ENCODE assay signal across 13 cellular contexts in the genomic region with DNA sequence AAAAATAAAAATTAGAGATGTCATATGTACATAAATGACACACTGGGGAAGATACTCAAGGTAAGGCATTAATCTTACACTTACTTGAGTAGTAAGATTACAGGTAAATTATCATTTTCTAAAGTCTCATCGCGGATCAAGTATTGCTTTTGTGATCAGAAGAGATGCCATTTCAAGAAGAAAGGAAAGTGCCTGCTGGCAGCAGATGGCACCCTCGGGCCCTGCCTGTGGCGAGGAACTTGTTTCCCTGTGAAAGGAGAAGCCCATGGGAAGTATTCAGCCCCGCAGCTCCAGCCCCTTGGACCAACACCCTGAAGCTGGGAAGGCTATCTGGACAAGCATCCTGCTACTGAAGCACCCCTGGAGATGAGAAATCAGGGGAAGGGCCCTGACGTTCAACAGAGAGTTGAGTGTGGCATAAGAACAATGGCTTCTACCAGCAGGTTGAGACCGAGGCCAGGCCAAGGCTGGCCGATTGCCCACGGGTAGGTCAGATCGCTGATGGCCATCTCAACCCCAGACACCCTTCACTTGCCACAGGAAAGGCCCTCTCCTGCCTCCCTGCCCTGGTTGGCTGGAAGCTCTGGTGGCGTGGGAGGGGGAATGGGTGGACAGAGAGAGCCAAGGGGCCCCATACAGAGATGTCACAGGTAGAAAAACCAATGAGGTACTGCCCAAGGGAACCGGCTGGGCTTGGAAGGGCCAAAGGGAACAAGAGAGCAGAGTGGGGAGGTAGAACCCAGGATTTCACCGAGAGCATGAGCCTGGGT. TPM values are rescaled to one million over a fixed set of nuclear protein-coding genes. Genes with fewer than 3 reads are reported as not detected.
DNase-seq lines count a peak whose midpoint lies in the region; ATAC-seq and TF ChIP-seq lines count a peak whose summit lies in the region.
"Had no signal": no experiment of that assay in that cellular context is flagged by ENCODE, and none has a peak within 500 bp of the region (broad histone marks: within the 10 kb centered on the region; RNA-seq: fewer than 3 reads in every experiment).

No MANE protein-coding gene starts in this region.

- POLR2A ChIA-PET in activated CD4-positive, alpha-beta T cell treated with anti-CD3 and anti-CD28 coated beads, Interleukin-2, amount 10 ng/mL, durations not matched to agents 7 days and 5 days (lab: Charles Lee) = no interaction called here

- H3K9me3 ChIP-seq in OCI-LY1 (ENCODE audit: low read length) = no peaks in the 10 kb centered on the region
- H3K9me3 ChIP-seq in spleen = no peaks in the 10 kb centered on the region
- H3K9me3 ChIP-seq in prostate gland = no peaks in the 10 kb centered on the region
- H3K9me3 ChIP-seq: psoas muscle had no signal

- CTCF ChIA-PET in activated CD4-positive, alpha-beta T cell treated with anti-CD3 and anti-CD28 coated beads, Interleukin-2, amount 10 ng/mL, durations not matched to agents 7 days and 5 days (lab: Charles Lee) = interaction anchor here (1.1 kb wide), 1 partner anchor 151 kb away, joined by 4 read pairs; no protein-coding TSS in a partner anchor

- H3K4me2 ChIP-seq in OCI-LY1 (ENCODE audit: low read length) = no peak overlapping the region

- H2AFZ ChIP-seq in OCI-LY1 (ENCODE audit: low read length) = no peak overlapping the region

- H4K20me1 ChIP-seq in OCI-LY1 (ENCODE audit: insufficient read depth, low read length) = no peaks in the 10 kb centered on the region

- peaks cover 3% of the 10 kb centered on the region for H3K36me3 Mint-ChIP-seq in activated CD4-positive, alpha-beta T cell treated with anti-CD3 and anti-CD28 coated beads, Interleukin-2, amount 10 ng/mL, durations not matched to agents 7 days and 5 days (ENCODE audit: low read depth)
- H3K36me3 Mint-ChIP-seq in effector memory CD8-positive, alpha-beta T cell (ENCODE audit: insufficient read depth) = peaks cover 15% of the 10 kb centered on the region
- H3K36me3 Mint-ChIP-seq in CD14-positive monocyte = no peaks in the 10 kb centered on the region

- H3K79me2 ChIP-seq in OCI-LY1 (ENCODE audit: insufficient read depth, low read length) = no peaks in the 10 kb centered on the region

- H3K27me3 ChIP-seq in OCI-LY1 (ENCODE audit: insufficient read depth, low read length) = no peaks in the 10 kb centered on the region
- H3K27me3 ChIP-seq in spleen (replicated peaks in 1 of 7) = no peaks in the 10 kb centered on the region
- H3K27me3 ChIP-seq in prostate gland (replicated peaks; ENCODE audit: insufficient read depth) = no peaks in the 10 kb centered on the region

- H3K9me3 Mint-ChIP-seq in activated CD4-positive, alpha-beta T cell treated with anti-CD3 and anti-CD28 coated beads, Interleukin-2, amount 10 ng/mL, durations not matched to agents 7 days and 5 days = peaks cover 2% of the 10 kb centered on the region
- H3K9me3 Mint-ChIP-seq in effector memory CD8-positive, alpha-beta T cell = no peaks in the 10 kb centered on the region
- H3K9me3 Mint-ChIP-seq in CD14-positive monocyte = peaks cover 0 to 3% (median 0%) of the 10 kb centered on the region in 7 donors

- no peak overlapping the region for H3K4me3 ChIP-seq in OCI-LY1 (ENCODE audit: low read depth, low read length, poor library complexity, severe bottlenecking)
- H3K4me3 ChIP-seq in spleen = no peak overlapping the region
- H3K4me3 ChIP-seq in prostate gland = no peak overlapping the region
- H3K4me3 ChIP-seq: psoas muscle had no signal

- H3K27ac ChIP-seq in OCI-LY1 (ENCODE audit: low read depth, low read length, poor library complexity, severe bottlenecking) (no peak overlapping the region), spleen (peak overlapping the region in 4 of 8 donors; percentile 75 to 95 (median 78)), prostate gland (no peak overlapping the region)
- H3K27ac ChIP-seq: epithelial cell of prostate, HL-60, psoas muscle had no signal

- H3K27me3 Mint-ChIP-seq in activated CD4-positive, alpha-beta T cell treated with anti-CD3 and anti-CD28 coated beads, Interleukin-2, amount 10 ng/mL, durations not matched to agents 7 days and 5 days = no peaks in the 10 kb centered on the region
- H3K27me3 Mint-ChIP-seq in effector memory CD8-positive, alpha-beta T cell = no peaks in the 10 kb centered on the region
- peaks cover 0 to 6% (median 6%) of the 10 kb centered on the region in 3 donors for H3K27me3 Mint-ChIP-seq in CD14-positive monocyte (ENCODE audit: low read depth in 3 of 3)

- H3K4me1 ChIP-seq in OCI-LY1 (ENCODE audit: insufficient read depth, low read length, severe bottlenecking) (peaks cover 13% of the 10 kb centered on the region), spleen (peaks cover 4 to 24% (median 18%) of the 10 kb centered on the region in 6 donors), prostate gland (replicated peaks) (no peaks in the 10 kb centered on the region)
- H3K4me1 ChIP-seq: psoas muscle had no signal

- peaks cover 31% of the 10 kb centered on the region for H3K4me1 Mint-ChIP-seq in activated CD4-positive, alpha-beta T cell treated with anti-CD3 and anti-CD28 coated beads, Interleukin-2, amount 10 ng/mL, durations not matched to agents 7 days and 5 days
- peaks cover 30 to 32% of the 10 kb centered on the region in 2 donors for H3K4me1 Mint-ChIP-seq in effector memory CD8-positive, alpha-beta T cell (ENCODE audit: low read depth in 2 of 2)
- H3K4me1 Mint-ChIP-seq in CD14-positive monocyte = peaks cover 11% of the 10 kb centered on the region

- intact Hi-C loops in spleen (cut with DNase I; ENCODE audit: low total_unique reads) (no loop called here), prostate gland (cut with DNase I) (no loop called here), CD14-positive monocyte (cut with micrococcal nuclease) (no loop called here)

- H3K9me2 ChIP-seq in OCI-LY1 (ENCODE audit: low read depth, low read length) = no peaks in the 10 kb centered on the region

- no peaks in the 10 kb centered on the region for H3F3A ChIP-seq in OCI-LY1 (ENCODE audit: insufficient read depth, low read length)

- H3K36me3 ChIP-seq in OCI-LY1 (ENCODE audit: insufficient read depth, low read length) (no peaks in the 10 kb centered on the region), spleen (no peaks in the 10 kb centered on the region), prostate gland (no peaks in the 10 kb centered on the region)

- no peak for DNase-seq in activated CD4-positive, alpha-beta T cell treated with anti-CD3 and anti-CD28 coated beads, Interleukin-2, amount 10 ng/mL, durations not matched to agents 7 days and 5 days
- no peak for DNase-seq in activated CD4-positive, alpha-beta T cell treated with anti-CD3 and anti-CD28 coated beads, Interleukin-2, amount 50 U/mL, for 48 hours
- DNase-seq in effector memory CD8-positive, alpha-beta T cell = no peak
- peak; percentile 69 for DNase-seq in spleen
- no peak for DNase-seq in prostate gland (ENCODE audit: low spot score)
- DNase-seq in CD14-positive monocyte (ENCODE audit: low spot score) = no peak
- DNase-seq: H7, NCI-H2227 treated with DMSO at 0.1 percent for 48 hours had no signal

- ATAC-seq in effector memory CD8-positive, alpha-beta T cell (replicated peaks) = no peak
- ATAC-seq in GM21717 (IDR thresholded peaks at IDR 0.05; ENCODE audit: unreplicated experiment) = no peak
- ATAC-seq: psoas muscle had no signal

- TF ChIP-seq POLR2A in spleen (IDR thresholded peaks at IDR 0.05) (no peak), prostate gland (IDR thresholded peaks at IDR 0.05) (no peak)

- no peak overlapping the region for H3K4me3 Mint-ChIP-seq in activated CD4-positive, alpha-beta T cell treated with anti-CD3 and anti-CD28 coated beads, Interleukin-2, amount 10 ng/mL, durations not matched to agents 7 days and 5 days
- peak overlapping the region; percentile 71 to 78 for H3K4me3 Mint-ChIP-seq in effector memory CD8-positive, alpha-beta T cell
- no peak overlapping the region for H3K4me3 Mint-ChIP-seq in CD14-positive monocyte

- TF ChIP-seq CTCF in OCI-LY1 (IDR thresholded peaks at IDR 0.05; ENCODE audit: low read length) (peak; percentile 26; the same call in 1 of the 2 replicates), spleen (IDR thresholded peaks at IDR 0.05 in 8 of 11, conservative IDR thresholded peaks at IDR 0.05 in 3 of 11) (no peak), prostate gland (IDR thresholded peaks at IDR 0.05) (no peak), CD14-positive monocyte (IDR thresholded peaks at IDR 0.05) (no peak)

- H3K9ac ChIP-seq in OCI-LY1 (ENCODE audit: low read length) = no peak overlapping the region

- WGBS in spleen, 5 donors = 79 to 91% (median 87%) methylated on average over 10 to 13 of the region's 13 CpGs
- WGBS in prostate gland = 74% methylated on average over 13 of the region's 13 CpGs

- H3K27ac Mint-ChIP-seq in activated CD4-positive, alpha-beta T cell treated with anti-CD3 and anti-CD28 coated beads, Interleukin-2, amount 10 ng/mL, durations not matched to agents 7 days and 5 days = peak overlapping the region; percentile 92
- H3K27ac Mint-ChIP-seq in effector memory CD8-positive, alpha-beta T cell = peak overlapping the region; percentile 98 to 99
- no peak overlapping the region for H3K27ac Mint-ChIP-seq in CD14-positive monocyte

RNA-seq across cellular contexts. Expression of a gene that starts 18.8 kb away (rescaled TPM):
- total RNA-seq in activated CD4-positive, alpha-beta T cell treated with anti-CD3 and anti-CD28 coated beads, Interleukin-2, amount 10 ng/mL, durations not matched to agents 7 days and 5 days = 10 to 100 TPM; 22.8 to 24.6 TPM
- total RNA-seq in spleen (100 to 1,000 TPM in 5 of 7 donors, 10 to 100 TPM in 2; 51.8 to 128 (median 112) TPM), prostate gland (10 to 100 TPM; 63.4 to 81.1 TPM)
- polyA plus RNA-seq in spleen (100 to 1,000 TPM in 1 of 3 donors, 10 to 100 TPM in 2; 36.0 to 103 (median 38.4) TPM), CD14-positive monocyte (10 to 100 TPM; 24.5 to 35.9 TPM)

RNA-seq across cellular contexts. Expression of a gene that starts 38.8 kb away (rescaled TPM):
- total RNA-seq in activated CD4-positive, alpha-beta T cell treated with anti-CD3 and anti-CD28 coated beads, Interleukin-2, amount 10 ng/mL, durations not matched to agents 7 days and 5 days = 10 to 100 TPM; 25.3 to 26.4 TPM
- total RNA-seq in spleen (10 to 100 TPM; 16.2 to 22.4 (median 19.2) TPM), prostate gland (10 to 100 TPM; 21.1 to 24.2 TPM)
- polyA plus RNA-seq in spleen (10 to 100 TPM; 10.3 to 15.0 (median 13.0) TPM), CD14-positive monocyte (1 to 10 TPM; 4.4 to 5.0 TPM)

RNA-seq across cellular contexts. Expression of a gene that starts 38.8 kb away (rescaled TPM):
- 1 to 10 TPM; 3.3 to 3.8 TPM for total RNA-seq in activated CD4-positive, alpha-beta T cell treated with anti-CD3 and anti-CD28 coated beads, Interleukin-2, amount 10 ng/mL, durations not matched to agents 7 days and 5 days
- 1 to 10 TPM; 1.9 to 3.5 (median 2.9) TPM for total RNA-seq in spleen
- polyA plus RNA-seq in spleen = 1 to 10 TPM; 1.2 to 1.5 (median 1.5) TPM
- total RNA-seq in prostate gland = 10 to 100 TPM in 1 of 2 donors, 1 to 10 TPM in 1; 3.8 to 15.2 TPM
- polyA plus RNA-seq in CD14-positive monocyte = under 1 TPM; 0.08 to 0.33 TPM

Comparison
In these comparisons a context has a peak if more than half of its experiments do, and no peak if none do; other contexts are left out.
1. H3K27ac Mint-ChIP-seq: peak in activated CD4-positive, alpha-beta T cell treated with anti-CD3 and anti-CD28 coated beads, Interleukin-2, amount 10 ng/mL, durations not matched to agents 7 days and 5 days (single experiment) and effector memory CD8-positive, alpha-beta T cell (2 of 2); none in CD14-positive monocyte (0 of 7).
2. H3K4me3 Mint-ChIP-seq: peak in effector memory CD8-positive, alpha-beta T cell (2 of 2); none in activated CD4-positive, alpha-beta T cell treated with anti-CD3 and anti-CD28 coated beads, Interleukin-2, amount 10 ng/mL, durations not matched to agents 7 days and 5 days (single experiment) and CD14-positive monocyte (0 of 2).